ENCODE assay signal across 1 cellular context in genomic region chr6:28383235-28384142, GRCh38.
TF ChIP-seq lines count a peak whose summit lies in the region.

No MANE protein-coding gene starts in this region.

TF ChIP-seq in K562, 482 proteins besides CTCF, POLR2A, EP300 and RAD21 (continued from another document and continues in another):
- no peak for TF ChIP-seq ZNF395 (CRISPR knock-in tag; IDR thresholded peaks at IDR 0.05)
- TF ChIP-seq PKNOX1 (IDR thresholded peaks at IDR 0.05): no peak
- TF ChIP-seq KAT2B (IDR thresholded peaks at IDR 0.05; ENCODE audit: low read depth, low read length): no peak
- no peak; the same call in 1 of the 2 replicates for TF ChIP-seq NR2F6 (CRISPR knock-in tag; IDR thresholded peaks at IDR 0.05)
- no peak for TF ChIP-seq ZNF274 (IDR thresholded peaks at IDR 0.05; ENCODE audit: borderline replicate concordance, low read depth, low read length)
- TF ChIP-seq TSC22D4 (tag; IDR thresholded peaks at IDR 0.05): no peak
- no peak for TF ChIP-seq ZNF586 (CRISPR knock-in tag; conservative IDR thresholded peaks at IDR 0.05)
- no peak for TF ChIP-seq RREB1 (CRISPR knock-in tag; IDR thresholded peaks at IDR 0.05)
- TF ChIP-seq RNF2 (IDR thresholded peaks at IDR 0.05): peak; percentile 82
- no peak for TF ChIP-seq CTCFL (IDR thresholded peaks at IDR 0.05; ENCODE audit: borderline replicate concordance, insufficient read depth, low read depth, low read length, poor library complexity, severe bottlenecking)
- TF ChIP-seq FOXA1 (IDR thresholded peaks at IDR 0.05; ENCODE audit: borderline replicate concordance): no peak
- TF ChIP-seq CHD4 (IDR thresholded peaks at IDR 0.05; ENCODE audit: insufficient read depth, insufficient replicate concordance, low read depth, low read length, poor library complexity, severe bottlenecking): no peak
- TF ChIP-seq GTF2F1 (IDR thresholded peaks at IDR 0.05; ENCODE audit: low read depth, low read length): peak; percentile 52; the same call in 1 of the 2 replicates
- TF ChIP-seq ZNF449 (CRISPR knock-in tag; IDR thresholded peaks at IDR 0.05): no peak
- peak; percentile 63; the same call in 1 of the 2 replicates for TF ChIP-seq RB1 (IDR thresholded peaks at IDR 0.05; ENCODE audit: low read depth)
- no peak for TF ChIP-seq MCM5 (IDR thresholded peaks at IDR 0.05; ENCODE audit: low read depth)
- TF ChIP-seq CAMTA2 (CRISPR knock-in tag; conservative IDR thresholded peaks at IDR 0.05): no peak
- no peak for TF ChIP-seq NR3C1 (CRISPR knock-in tag; IDR thresholded peaks at IDR 0.05)
- no peak for TF ChIP-seq FOXP4 (CRISPR knock-in tag; IDR thresholded peaks at IDR 0.05; ENCODE audit: borderline replicate concordance)
- 0 out of 2 replicates have a peak, but pooled peaks have one; percentile 66 for TF ChIP-seq GATA2 (CRISPR knock-in tag; IDR thresholded peaks at IDR 0.05)
- TF ChIP-seq SUPT5H (IDR thresholded peaks at IDR 0.05): peak; percentile 26; the same call in 1 of the 2 replicates
- no peak for TF ChIP-seq ZNF316 (IDR thresholded peaks at IDR 0.05)
- TF ChIP-seq MAFG (tag; conservative IDR thresholded peaks at IDR 0.05): 0 out of 2 replicates have a peak, but pooled peaks have one; percentile 5
- no peak for TF ChIP-seq HDAC6 (IDR thresholded peaks at IDR 0.05; ENCODE audit: low read depth, low read length)
- no peak for TF ChIP-seq RFX7 (CRISPR knock-in tag; IDR thresholded peaks at IDR 0.05)
- TF ChIP-seq CHD2 (IDR thresholded peaks at IDR 0.05; ENCODE audit: low read depth, low read length): 0 out of 2 replicates have a peak, but pooled peaks have one; percentile 12
- TF ChIP-seq DEAF1 (CRISPR knock-in tag; IDR thresholded peaks at IDR 0.05): 0 out of 2 replicates have a peak, but pooled peaks have one; percentile 22
- TF ChIP-seq DIDO1 (tag; IDR thresholded peaks at IDR 0.05; ENCODE audit: low read depth): no peak
